In the genomic region with DNA sequence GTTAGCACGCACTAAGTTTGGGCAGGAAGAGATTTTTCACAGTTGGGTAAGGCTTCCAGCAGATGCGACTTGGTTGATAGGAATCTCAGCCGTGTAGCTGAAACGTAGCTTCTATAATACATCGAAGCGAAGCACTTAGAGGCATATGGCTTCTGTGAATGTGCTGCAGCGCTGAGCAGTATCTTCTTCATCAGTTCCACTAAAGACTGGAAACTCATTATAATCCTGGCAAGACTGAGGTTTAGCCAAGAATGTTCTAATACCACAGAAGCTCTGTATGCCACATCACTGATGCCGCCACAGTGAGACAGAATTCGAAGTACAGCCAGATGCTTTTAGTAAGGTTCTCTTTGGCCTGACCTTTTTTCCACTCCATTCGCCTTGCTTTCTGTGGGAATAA, we compare ENCODE assay signal across 1 cellular context.
TF ChIP-seq lines count a peak whose summit lies in the region.

No MANE protein-coding gene starts in this region.

TF ChIP-seq in SK-N-SH treated with all-trans-retinoic acid at 6 μM for 48 hours, 23 proteins besides CTCF, POLR2A, EP300 and RAD21:
- TF ChIP-seq, protein P1, sequence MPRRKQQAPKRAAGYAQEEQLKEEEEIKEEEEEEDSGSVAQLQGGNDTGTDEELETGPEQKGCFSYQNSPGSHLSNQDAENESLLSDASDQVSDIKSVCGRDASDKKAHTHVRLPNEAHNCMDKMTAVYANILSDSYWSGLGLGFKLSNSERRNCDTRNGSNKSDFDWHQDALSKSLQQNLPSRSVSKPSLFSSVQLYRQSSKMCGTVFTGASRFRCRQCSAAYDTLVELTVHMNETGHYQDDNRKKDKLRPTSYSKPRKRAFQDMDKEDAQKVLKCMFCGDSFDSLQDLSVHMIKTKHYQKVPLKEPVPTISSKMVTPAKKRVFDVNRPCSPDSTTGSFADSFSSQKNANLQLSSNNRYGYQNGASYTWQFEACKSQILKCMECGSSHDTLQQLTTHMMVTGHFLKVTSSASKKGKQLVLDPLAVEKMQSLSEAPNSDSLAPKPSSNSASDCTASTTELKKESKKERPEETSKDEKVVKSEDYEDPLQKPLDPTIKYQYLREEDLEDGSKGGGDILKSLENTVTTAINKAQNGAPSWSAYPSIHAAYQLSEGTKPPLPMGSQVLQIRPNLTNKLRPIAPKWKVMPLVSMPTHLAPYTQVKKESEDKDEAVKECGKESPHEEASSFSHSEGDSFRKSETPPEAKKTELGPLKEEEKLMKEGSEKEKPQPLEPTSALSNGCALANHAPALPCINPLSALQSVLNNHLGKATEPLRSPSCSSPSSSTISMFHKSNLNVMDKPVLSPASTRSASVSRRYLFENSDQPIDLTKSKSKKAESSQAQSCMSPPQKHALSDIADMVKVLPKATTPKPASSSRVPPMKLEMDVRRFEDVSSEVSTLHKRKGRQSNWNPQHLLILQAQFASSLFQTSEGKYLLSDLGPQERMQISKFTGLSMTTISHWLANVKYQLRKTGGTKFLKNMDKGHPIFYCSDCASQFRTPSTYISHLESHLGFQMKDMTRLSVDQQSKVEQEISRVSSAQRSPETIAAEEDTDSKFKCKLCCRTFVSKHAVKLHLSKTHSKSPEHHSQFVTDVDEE (CRISPR knock-in tag; IDR thresholded peaks at IDR 0.05): no peak
- TF ChIP-seq OSR1 (CRISPR knock-in tag; IDR thresholded peaks at IDR 0.05) (no peak), ZNF565 (CRISPR knock-in tag; conservative IDR thresholded peaks at IDR 0.05; ENCODE audit: low read depth) (no peak), SNAI2 (CRISPR knock-in tag; IDR thresholded peaks at IDR 0.05) (no peak), RARB (CRISPR knock-in tag; IDR thresholded peaks at IDR 0.05) (no peak), PPARA (CRISPR knock-in tag; IDR thresholded peaks at IDR 0.05; ENCODE audit: borderline replicate concordance) (no peak), TCF4 (CRISPR knock-in tag; IDR thresholded peaks at IDR 0.05; ENCODE audit: borderline replicate concordance) (no peak), ESRRG (CRISPR knock-in tag; IDR thresholded peaks at IDR 0.05) (no peak), TOX (CRISPR knock-in tag; IDR thresholded peaks at IDR 0.05; ENCODE audit: borderline replicate concordance) (no peak)
- TF ChIP-seq, protein P2, sequence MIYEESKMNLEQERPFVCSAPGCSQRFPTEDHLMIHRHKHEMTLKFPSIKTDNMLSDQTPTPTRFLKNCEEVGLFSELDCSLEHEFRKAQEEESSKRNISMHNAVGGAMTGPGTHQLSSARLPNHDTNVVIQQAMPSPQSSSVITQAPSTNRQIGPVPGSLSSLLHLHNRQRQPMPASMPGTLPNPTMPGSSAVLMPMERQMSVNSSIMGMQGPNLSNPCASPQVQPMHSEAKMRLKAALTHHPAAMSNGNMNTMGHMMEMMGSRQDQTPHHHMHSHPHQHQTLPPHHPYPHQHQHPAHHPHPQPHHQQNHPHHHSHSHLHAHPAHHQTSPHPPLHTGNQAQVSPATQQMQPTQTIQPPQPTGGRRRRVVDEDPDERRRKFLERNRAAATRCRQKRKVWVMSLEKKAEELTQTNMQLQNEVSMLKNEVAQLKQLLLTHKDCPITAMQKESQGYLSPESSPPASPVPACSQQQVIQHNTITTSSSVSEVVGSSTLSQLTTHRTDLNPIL (CRISPR knock-in tag; IDR thresholded peaks at IDR 0.05; ENCODE audit: low read depth): no peak
- TF ChIP-seq, protein P3, sequence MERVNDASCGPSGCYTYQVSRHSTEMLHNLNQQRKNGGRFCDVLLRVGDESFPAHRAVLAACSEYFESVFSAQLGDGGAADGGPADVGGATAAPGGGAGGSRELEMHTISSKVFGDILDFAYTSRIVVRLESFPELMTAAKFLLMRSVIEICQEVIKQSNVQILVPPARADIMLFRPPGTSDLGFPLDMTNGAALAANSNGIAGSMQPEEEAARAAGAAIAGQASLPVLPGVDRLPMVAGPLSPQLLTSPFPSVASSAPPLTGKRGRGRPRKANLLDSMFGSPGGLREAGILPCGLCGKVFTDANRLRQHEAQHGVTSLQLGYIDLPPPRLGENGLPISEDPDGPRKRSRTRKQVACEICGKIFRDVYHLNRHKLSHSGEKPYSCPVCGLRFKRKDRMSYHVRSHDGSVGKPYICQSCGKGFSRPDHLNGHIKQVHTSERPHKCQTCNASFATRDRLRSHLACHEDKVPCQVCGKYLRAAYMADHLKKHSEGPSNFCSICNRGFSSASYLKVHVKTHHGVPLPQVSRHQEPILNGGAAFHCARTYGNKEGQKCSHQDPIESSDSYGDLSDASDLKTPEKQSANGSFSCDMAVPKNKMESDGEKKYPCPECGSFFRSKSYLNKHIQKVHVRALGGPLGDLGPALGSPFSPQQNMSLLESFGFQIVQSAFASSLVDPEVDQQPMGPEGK (CRISPR knock-in tag; IDR thresholded peaks at IDR 0.05; ENCODE audit: borderline replicate concordance): no peak
